1 cellular context compared by ENCODE assay signal in the genomic region with DNA sequence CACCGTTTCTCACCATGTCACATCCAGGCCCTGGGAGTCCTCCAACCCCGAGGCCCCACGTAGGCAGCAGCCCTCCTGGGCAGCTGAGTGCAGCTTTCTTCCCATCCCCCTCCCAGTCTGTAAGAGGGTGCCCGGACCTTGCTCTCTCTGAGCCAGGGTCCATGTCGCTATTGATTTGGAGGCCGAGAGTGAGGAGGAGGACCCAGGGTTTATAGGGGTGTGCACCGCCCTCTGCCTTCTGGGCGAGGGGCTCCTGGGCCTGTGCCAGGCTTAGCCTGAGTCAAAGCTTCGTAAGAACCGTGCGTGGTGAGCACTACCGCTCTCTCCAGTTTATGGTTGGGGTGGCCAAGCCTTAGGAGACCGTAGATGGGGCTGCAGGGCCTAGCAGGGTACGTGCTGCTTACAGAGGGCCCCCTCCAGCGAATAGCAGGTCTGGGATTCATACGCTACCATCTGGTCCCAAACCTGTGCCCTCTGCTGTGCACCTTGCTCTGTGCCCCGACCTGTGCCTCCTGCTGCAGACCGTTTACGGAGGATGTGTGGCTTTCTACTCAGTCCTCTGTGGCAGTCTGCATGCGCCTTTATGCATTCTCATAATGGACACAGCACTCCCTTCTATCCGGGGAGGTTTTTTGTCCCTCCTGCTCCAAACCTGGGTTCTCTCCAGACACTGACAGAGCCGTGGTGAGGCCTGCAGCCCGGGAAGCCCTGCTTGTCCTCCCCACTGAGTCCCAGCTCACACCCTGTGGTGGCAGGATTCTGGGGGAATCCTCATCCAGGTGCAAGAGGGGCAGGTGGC.
TF ChIP-seq lines count a peak whose summit lies in the region.

No MANE protein-coding gene starts in this region.

TF ChIP-seq in HepG2, 621 proteins besides CTCF, POLR2A, EP300 and RAD21 (continued from another document and continues in another):
- TF ChIP-seq HES4 (CRISPR knock-in tag; IDR thresholded peaks at IDR 0.05; ENCODE audit: borderline replicate concordance) = peak; percentile 65
- TF ChIP-seq, protein P1, sequence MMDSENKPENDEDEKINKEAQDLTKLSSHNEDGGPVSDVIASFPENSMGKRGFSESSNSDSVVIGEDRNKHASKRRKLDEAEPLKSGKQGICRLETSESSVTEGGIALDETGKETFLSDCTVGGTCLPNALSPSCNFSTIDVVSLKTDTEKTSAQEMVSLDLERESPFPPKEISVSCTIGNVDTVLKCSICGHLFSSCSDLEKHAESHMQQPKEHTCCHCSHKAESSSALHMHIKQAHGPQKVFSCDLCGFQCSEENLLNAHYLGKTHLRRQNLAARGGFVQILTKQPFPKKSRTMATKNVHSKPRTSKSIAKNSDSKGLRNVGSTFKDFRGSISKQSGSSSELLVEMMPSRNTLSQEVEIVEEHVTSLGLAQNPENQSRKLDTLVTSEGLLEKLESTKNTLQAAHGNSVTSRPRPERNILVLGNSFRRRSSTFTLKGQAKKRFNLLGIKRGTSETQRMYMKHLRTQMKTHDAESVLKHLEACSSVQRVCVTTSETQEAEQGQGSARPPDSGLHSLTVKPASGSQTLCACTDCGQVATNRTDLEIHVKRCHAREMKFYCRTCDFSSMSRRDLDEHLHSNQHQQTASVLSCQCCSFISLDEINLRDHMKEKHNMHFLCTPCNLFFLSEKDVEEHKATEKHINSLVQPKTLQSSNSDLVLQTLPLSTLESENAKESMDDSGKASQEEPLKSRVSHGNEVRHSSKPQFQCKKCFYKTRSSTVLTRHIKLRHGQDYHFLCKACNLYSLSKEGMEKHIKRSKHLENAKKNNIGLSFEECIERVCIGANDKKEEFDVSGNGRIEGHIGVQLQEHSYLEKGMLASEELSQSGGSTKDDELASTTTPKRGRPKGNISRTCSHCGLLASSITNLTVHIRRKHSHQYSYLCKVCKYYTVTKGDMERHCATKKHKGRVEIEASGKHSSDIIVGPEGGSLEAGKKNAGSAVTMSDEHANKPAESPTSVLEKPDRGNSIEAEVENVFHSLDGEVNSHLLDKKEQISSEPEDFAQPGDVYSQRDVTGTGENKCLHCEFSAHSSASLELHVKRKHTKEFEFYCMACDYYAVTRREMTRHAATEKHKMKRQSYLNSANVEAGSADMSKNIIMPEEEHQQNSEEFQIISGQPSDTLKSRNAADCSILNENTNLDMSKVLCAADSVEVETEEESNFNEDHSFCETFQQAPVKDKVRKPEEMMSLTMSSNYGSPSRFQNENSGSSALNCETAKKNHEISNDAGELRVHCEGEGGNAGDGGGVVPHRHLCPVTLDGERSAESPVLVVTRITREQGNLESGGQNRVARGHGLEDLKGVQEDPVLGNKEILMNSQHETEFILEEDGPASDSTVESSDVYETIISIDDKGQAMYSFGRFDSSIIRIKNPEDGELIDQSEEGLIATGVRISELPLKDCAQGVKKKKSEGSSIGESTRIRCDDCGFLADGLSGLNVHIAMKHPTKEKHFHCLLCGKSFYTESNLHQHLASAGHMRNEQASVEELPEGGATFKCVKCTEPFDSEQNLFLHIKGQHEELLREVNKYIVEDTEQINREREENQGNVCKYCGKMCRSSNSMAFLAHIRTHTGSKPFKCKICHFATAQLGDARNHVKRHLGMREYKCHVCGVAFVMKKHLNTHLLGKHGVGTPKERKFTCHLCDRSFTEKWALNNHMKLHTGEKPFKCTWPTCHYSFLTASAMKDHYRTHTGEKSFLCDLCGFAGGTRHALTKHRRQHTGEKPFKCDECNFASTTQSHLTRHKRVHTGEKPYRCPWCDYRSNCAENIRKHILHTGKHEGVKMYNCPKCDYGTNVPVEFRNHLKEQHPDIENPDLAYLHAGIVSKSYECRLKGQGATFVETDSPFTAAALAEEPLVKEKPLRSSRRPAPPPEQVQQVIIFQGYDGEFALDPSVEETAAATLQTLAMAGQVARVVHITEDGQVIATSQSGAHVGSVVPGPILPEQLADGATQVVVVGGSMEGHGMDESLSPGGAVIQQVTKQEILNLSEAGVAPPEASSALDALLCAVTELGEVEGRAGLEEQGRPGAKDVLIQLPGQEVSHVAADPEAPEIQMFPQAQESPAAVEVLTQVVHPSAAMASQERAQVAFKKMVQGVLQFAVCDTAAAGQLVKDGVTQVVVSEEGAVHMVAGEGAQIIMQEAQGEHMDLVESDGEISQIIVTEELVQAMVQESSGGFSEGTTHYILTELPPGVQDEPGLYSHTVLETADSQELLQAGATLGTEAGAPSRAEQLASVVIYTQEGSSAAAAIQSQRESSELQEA (CRISPR knock-in tag; IDR thresholded peaks at IDR 0.05; ENCODE audit: not compliant biosample characterization) = no peak
- TF ChIP-seq ZNF761 (CRISPR knock-in tag; conservative IDR thresholded peaks at IDR 0.05) = no peak
- no peak; the same call in 1 of the 2 replicates for TF ChIP-seq HIVEP1 (CRISPR knock-in tag; IDR thresholded peaks at IDR 0.05)
- TF ChIP-seq ZBTB21 (CRISPR knock-in tag; IDR thresholded peaks at IDR 0.05) = no peak
- TF ChIP-seq, protein P2, sequence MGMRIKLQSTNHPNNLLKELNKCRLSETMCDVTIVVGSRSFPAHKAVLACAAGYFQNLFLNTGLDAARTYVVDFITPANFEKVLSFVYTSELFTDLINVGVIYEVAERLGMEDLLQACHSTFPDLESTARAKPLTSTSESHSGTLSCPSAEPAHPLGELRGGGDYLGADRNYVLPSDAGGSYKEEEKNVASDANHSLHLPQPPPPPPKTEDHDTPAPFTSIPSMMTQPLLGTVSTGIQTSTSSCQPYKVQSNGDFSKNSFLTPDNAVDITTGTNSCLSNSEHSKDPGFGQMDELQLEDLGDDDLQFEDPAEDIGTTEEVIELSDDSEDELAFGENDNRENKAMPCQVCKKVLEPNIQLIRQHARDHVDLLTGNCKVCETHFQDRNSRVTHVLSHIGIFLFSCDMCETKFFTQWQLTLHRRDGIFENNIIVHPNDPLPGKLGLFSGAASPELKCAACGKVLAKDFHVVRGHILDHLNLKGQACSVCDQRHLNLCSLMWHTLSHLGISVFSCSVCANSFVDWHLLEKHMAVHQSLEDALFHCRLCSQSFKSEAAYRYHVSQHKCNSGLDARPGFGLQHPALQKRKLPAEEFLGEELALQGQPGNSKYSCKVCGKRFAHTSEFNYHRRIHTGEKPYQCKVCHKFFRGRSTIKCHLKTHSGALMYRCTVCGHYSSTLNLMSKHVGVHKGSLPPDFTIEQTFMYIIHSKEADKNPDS (CRISPR knock-in tag; IDR thresholded peaks at IDR 0.05) = peak; percentile 69; the same call in 1 of the 2 replicates
- TF ChIP-seq CEBPG (CRISPR knock-in tag; IDR thresholded peaks at IDR 0.05) = 0 out of 2 replicates have a peak, but pooled peaks have one; percentile 17
- TF ChIP-seq ZNF839 (CRISPR knock-in tag; IDR thresholded peaks at IDR 0.05; ENCODE audit: borderline replicate concordance) = no peak; the same call in 1 of the 2 replicates
- no peak for TF ChIP-seq HHEX (CRISPR knock-in tag; IDR thresholded peaks at IDR 0.05)
- no peak for TF ChIP-seq KLF13 (CRISPR knock-in tag; IDR thresholded peaks at IDR 0.05)
- no peak for TF ChIP-seq ZSCAN30 (CRISPR knock-in tag; IDR thresholded peaks at IDR 0.05)
- TF ChIP-seq FOXJ3 (CRISPR knock-in tag; IDR thresholded peaks at IDR 0.05; ENCODE audit: borderline replicate concordance) = no peak
- TF ChIP-seq, protein P3, sequence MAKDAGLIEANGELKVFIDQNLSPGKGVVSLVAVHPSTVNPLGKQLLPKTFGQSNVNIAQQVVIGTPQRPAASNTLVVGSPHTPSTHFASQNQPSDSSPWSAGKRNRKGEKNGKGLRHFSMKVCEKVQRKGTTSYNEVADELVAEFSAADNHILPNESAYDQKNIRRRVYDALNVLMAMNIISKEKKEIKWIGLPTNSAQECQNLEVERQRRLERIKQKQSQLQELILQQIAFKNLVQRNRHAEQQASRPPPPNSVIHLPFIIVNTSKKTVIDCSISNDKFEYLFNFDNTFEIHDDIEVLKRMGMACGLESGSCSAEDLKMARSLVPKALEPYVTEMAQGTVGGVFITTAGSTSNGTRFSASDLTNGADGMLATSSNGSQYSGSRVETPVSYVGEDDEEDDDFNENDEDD (CRISPR knock-in tag; IDR thresholded peaks at IDR 0.05; ENCODE audit: borderline replicate concordance) = no peak
- TF ChIP-seq, protein P4, sequence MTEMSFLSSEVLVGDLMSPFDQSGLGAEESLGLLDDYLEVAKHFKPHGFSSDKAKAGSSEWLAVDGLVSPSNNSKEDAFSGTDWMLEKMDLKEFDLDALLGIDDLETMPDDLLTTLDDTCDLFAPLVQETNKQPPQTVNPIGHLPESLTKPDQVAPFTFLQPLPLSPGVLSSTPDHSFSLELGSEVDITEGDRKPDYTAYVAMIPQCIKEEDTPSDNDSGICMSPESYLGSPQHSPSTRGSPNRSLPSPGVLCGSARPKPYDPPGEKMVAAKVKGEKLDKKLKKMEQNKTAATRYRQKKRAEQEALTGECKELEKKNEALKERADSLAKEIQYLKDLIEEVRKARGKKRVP (CRISPR knock-in tag; IDR thresholded peaks at IDR 0.05) = no peak
- TF ChIP-seq, protein P5, sequence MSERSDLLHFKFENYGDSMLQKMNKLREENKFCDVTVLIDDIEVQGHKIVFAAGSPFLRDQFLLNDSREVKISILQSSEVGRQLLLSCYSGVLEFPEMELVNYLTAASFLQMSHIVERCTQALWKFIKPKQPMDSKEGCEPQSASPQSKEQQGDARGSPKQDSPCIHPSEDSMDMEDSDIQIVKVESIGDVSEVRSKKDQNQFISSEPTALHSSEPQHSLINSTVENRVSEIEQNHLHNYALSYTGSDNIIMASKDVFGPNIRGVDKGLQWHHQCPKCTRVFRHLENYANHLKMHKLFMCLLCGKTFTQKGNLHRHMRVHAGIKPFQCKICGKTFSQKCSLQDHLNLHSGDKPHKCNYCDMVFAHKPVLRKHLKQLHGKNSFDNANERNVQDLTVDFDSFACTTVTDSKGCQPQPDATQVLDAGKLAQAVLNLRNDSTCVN (CRISPR knock-in tag; IDR thresholded peaks at IDR 0.05; ENCODE audit: borderline replicate concordance) = no peak
- TF ChIP-seq MXD4 (CRISPR knock-in tag; IDR thresholded peaks at IDR 0.05) = 0 out of 2 replicates have a peak, but pooled peaks have one; percentile 28
- TF ChIP-seq NFIC (IDR thresholded peaks at IDR 0.05; ENCODE audit: low read length) = no peak
- no peak for TF ChIP-seq ZNF781 (CRISPR knock-in tag; IDR thresholded peaks at IDR 0.05; ENCODE audit: borderline replicate concordance, not compliant biosample characterization)
- no peak for TF ChIP-seq RAD51 (IDR thresholded peaks at IDR 0.05; ENCODE audit: borderline replicate concordance)
- no peak for TF ChIP-seq ZNF44 (CRISPR knock-in tag; IDR thresholded peaks at IDR 0.05)
- no peak for TF ChIP-seq ZNF550 (CRISPR knock-in tag; IDR thresholded peaks at IDR 0.05; ENCODE audit: borderline replicate concordance)
- no peak for TF ChIP-seq TEAD3 (CRISPR knock-in tag; optimal IDR thresholded peaks at IDR 0.05; ENCODE audit: borderline replicate concordance)
- TF ChIP-seq, protein P6, sequence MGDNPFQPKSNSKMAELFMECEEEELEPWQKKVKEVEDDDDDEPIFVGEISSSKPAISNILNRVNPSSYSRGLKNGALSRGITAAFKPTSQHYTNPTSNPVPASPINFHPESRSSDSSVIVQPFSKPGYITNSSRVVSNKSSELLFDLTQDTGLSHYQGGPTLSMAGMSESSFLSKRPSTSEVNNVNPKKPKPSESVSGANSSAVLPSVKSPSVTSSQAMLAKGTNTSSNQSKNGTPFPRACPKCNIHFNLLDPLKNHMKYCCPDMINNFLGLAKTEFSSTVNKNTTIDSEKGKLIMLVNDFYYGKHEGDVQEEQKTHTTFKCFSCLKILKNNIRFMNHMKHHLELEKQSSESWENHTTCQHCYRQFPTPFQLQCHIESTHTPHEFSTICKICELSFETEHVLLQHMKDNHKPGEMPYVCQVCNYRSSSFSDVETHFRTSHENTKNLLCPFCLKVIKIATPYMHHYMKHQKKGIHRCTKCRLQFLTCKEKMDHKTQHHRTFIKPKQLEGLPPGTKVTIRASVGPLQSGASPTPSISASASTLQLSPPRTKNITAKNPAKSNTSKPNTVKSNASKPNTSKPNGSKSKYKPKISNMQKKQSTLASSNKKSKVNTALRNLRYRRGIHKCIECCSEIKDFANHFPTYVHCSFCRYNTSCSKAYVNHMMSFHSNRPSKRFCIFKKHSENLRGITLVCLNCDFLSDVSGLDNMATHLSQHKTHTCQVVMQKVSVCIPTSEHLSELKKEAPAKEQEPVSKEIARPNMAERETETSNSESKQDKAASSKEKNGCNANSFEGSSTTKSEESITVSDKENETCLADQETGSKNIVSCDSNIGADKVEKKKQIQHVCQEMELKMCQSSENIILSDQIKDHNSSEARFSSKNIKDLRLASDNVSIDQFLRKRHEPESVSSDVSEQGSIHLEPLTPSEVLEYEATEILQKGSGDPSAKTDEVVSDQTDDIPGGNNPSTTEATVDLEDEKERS (CRISPR knock-in tag; IDR thresholded peaks at IDR 0.05) = no peak
- TF ChIP-seq BCL6 (CRISPR knock-in tag; IDR thresholded peaks at IDR 0.05) = 0 out of 2 replicates have a peak, but pooled peaks have one; percentile 15
- 0 out of 2 replicates have a peak, but pooled peaks have one; percentile 13 for TF ChIP-seq ZNF225 (CRISPR knock-in tag; IDR thresholded peaks at IDR 0.05)
- TF ChIP-seq GABPA (IDR thresholded peaks at IDR 0.05; ENCODE audit: low read depth, low read length) = no peak
- no peak; the same call in 1 of the 2 replicates for TF ChIP-seq GABPA (CRISPR knock-in tag; IDR thresholded peaks at IDR 0.05; ENCODE audit: low read depth)
- TF ChIP-seq, protein P7, sequence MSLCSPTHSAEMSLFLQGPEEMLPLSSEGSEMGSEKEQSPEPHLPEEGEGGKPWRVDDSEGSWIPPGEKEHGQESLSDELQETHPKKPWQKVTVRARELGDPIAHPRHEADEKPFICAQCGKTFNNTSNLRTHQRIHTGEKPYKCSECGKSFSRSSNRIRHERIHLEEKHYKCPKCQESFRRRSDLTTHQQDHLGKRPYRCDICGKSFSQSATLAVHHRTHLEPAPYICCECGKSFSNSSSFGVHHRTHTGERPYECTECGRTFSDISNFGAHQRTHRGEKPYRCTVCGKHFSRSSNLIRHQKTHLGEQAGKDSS (CRISPR knock-in tag; IDR thresholded peaks at IDR 0.05; ENCODE audit: borderline replicate concordance, low read depth) = no peak; the same call in 1 of the 2 replicates
- TF ChIP-seq NFKBIZ (CRISPR knock-in tag; IDR thresholded peaks at IDR 0.05) = no peak
- TF ChIP-seq MEF2D (CRISPR knock-in tag; IDR thresholded peaks at IDR 0.05) = peak; percentile 20; the same call in 1 of the 2 replicates
- TF ChIP-seq ZNF234 (CRISPR knock-in tag; conservative IDR thresholded peaks at IDR 0.05) = no peak
- no peak for TF ChIP-seq MEIS1 (CRISPR knock-in tag; IDR thresholded peaks at IDR 0.05; ENCODE audit: borderline replicate concordance)
- no peak for TF ChIP-seq REXO4 (CRISPR knock-in tag; IDR thresholded peaks at IDR 0.05; ENCODE audit: borderline replicate concordance)
- TF ChIP-seq, protein P8, sequence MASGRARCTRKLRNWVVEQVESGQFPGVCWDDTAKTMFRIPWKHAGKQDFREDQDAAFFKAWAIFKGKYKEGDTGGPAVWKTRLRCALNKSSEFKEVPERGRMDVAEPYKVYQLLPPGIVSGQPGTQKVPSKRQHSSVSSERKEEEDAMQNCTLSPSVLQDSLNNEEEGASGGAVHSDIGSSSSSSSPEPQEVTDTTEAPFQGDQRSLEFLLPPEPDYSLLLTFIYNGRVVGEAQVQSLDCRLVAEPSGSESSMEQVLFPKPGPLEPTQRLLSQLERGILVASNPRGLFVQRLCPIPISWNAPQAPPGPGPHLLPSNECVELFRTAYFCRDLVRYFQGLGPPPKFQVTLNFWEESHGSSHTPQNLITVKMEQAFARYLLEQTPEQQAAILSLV (CRISPR knock-in tag; IDR thresholded peaks at IDR 0.05; ENCODE audit: borderline replicate concordance) = peak; percentile 47; the same call in 1 of the 2 replicates
- peak; percentile 72 for TF ChIP-seq HDAC2 (CRISPR knock-in tag; IDR thresholded peaks at IDR 0.05)
